Comparison of ENCODE assay signal across 2 cellular contexts in genomic region chr4:1090465-1091440, GRCh38.
TF ChIP-seq lines count a peak whose summit lies in the region.

No MANE protein-coding gene starts in this region.

TF ChIP-seq in IMR-90, 13 proteins besides CTCF, POLR2A, EP300 and RAD21:
- no peak for TF ChIP-seq ELK1 (IDR thresholded peaks at IDR 0.05; ENCODE audit: borderline replicate concordance, low read depth, low read length)
- TF ChIP-seq SMC3 (IDR thresholded peaks at IDR 0.05; ENCODE audit: low read depth, low read length), result no peak
- TF ChIP-seq MAZ (IDR thresholded peaks at IDR 0.05; ENCODE audit: borderline replicate concordance, low read depth, low read length), result no peak
- TF ChIP-seq FOS (IDR thresholded peaks at IDR 0.05; ENCODE audit: low read depth, low read length), result no peak
- no peak for TF ChIP-seq MXI1 (IDR thresholded peaks at IDR 0.05; ENCODE audit: borderline replicate concordance, low read depth, low read length)
- TF ChIP-seq NFE2L2 (IDR thresholded peaks at IDR 0.05; ENCODE audit: low read depth, low read length), result no peak
- no peak for TF ChIP-seq MAFK (IDR thresholded peaks at IDR 0.05; ENCODE audit: low read depth, low read length)
- no peak for TF ChIP-seq RFX5 (IDR thresholded peaks at IDR 0.05; ENCODE audit: low read depth, low read length)
- TF ChIP-seq CHD1 (IDR thresholded peaks at IDR 0.05; ENCODE audit: low read depth, low read length), result no peak
- no peak for TF ChIP-seq RCOR1 (IDR thresholded peaks at IDR 0.05; ENCODE audit: insufficient replicate concordance, low read length)
- TF ChIP-seq CEBPB (IDR thresholded peaks at IDR 0.05; ENCODE audit: low read depth, low read length), result no peak
TF ChIP-seq in IMR-90: peak in this region for 0.

TF ChIP-seq in GM23338, 12 proteins besides CTCF, POLR2A, EP300 and RAD21:
- TF ChIP-seq JUNB (IDR thresholded peaks at IDR 0.05; ENCODE audit: unreplicated experiment), result no peak
